Comparison of ENCODE assay signal across 25 cellular contexts in the genomic region with DNA sequence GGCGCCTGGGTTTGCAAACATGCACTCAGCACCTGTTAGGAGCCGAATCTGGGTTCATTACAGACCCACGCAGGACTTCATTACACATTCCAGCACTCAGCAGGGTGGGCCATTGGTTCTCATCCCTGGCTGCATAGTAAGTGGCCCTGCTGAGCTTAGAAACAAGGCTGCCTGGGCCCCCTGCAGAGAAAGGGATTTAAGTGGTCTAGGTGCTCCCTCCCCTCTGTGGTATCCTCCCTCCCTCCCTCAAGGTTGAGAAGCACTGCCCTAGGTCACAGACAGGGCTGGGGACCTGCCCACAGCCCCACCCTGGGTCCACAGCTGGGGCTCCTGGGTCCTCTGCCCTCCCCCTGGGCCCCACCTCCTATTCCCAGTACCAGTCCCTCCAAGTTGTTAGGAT. TPM values are rescaled to one million over a fixed set of nuclear protein-coding genes. Genes with fewer than 3 reads are reported as not detected.
DNase-seq lines count a peak whose midpoint lies in the region; ATAC-seq, FAIRE-seq and TF ChIP-seq lines count a peak whose summit lies in the region.
"Had no signal": no experiment of that assay in that cellular context is flagged by ENCODE, and none has a peak within 500 bp of the region (broad histone marks: within the 10 kb centered on the region; RNA-seq: fewer than 3 reads in every experiment).

No MANE protein-coding gene starts in this region.

- POLR2A ChIA-PET in MCF 10A (lab: Yijun Ruan, JAX), result no interaction called here
- POLR2A ChIA-PET in K562 (lab: Yijun Ruan, JAX), result interaction anchor here (1.0 kb wide), 1 partner anchor 13 kb away, joined by 3 read pairs; no protein-coding TSS in a partner anchor
- POLR2A ChIA-PET in activated CD4-positive, alpha-beta T cell treated with anti-CD3 and anti-CD28 coated beads, Interleukin-2, amount 10 ng/mL, durations not matched to agents 7 days and 5 days (lab: Charles Lee), result no interaction called here

- DNase-seq in mammary epithelial cell (no peak), MCF 10A (ENCODE audit: unreplicated experiment) (no peak), K562 (ENCODE audit: extremely low read depth in 1 of 4, low spot score in 3 of 4) (no peak), memory B cell (ENCODE audit: low spot score in 2 of 2) (no peak), activated gamma-delta T cell treated with Interleukin-2 at 50 U/mL for 16 hours (no peak), GM20000 (ENCODE audit: low spot score) (no peak)
- no peak for DNase-seq in activated CD4-positive, alpha-beta T cell treated with anti-CD3 and anti-CD28 coated beads, Interleukin-2, amount 10 ng/mL, durations not matched to agents 7 days and 5 days
- DNase-seq: BE2C; CD4-positive, CD25-positive, alpha-beta regulatory T cell; DMS153; DND-41; Kasumi-1; MV-4-11; NCI-H1105 treated with DMSO at 0.1 percent for 48 hours; NCI-H146; NCI-H1930; NCI-H446 treated with DMSO at 0.1 percent for 48 hours; NCI-H526; SHP77 had no signal

- H3K36me3 ChIP-seq in mammary epithelial cell (ENCODE audit: insufficient read depth, low read length) (no peaks in the 10 kb centered on the region), K562 (ENCODE audit: control insufficient read depth, insufficient read depth, low read length) (no peaks in the 10 kb centered on the region)
- H3K36me3 ChIP-seq: BE2C, HAP-1 had no signal

- no peak for TF ChIP-seq CTCF in mammary epithelial cell (conservative IDR thresholded peaks at IDR 0.05 in 1 of 2, IDR thresholded peaks at IDR 0.05 in 1 of 2; ENCODE audit: extremely low read depth in 1 of 2, insufficient read depth in 1 of 2, low read depth in 1 of 2, low read length in 2 of 2)
- no peak for TF ChIP-seq CTCF in MCF 10A (IDR thresholded peaks at IDR 0.05; ENCODE audit: unreplicated experiment)
- no peak for TF ChIP-seq CTCF in K562 (IDR thresholded peaks at IDR 0.05 in 2 of 3, conservative IDR thresholded peaks at IDR 0.05 in 1 of 3; ENCODE audit: insufficient read depth in 2 of 3, low read depth in 1 of 3, low read length in 3 of 3)
- no peak for TF ChIP-seq CTCF in GM20000 (IDR thresholded peaks at IDR 0.05; ENCODE audit: extremely low read depth, missing control alignments)

- no peak overlapping the region for H3K9ac ChIP-seq in mammary epithelial cell (ENCODE audit: insufficient read depth, low read length)
- H3K9ac ChIP-seq in K562 (ENCODE audit: insufficient read depth in 1 of 2, low read depth in 2 of 2, low read length in 2 of 2), result no peak overlapping the region; a peak in 1 of 4 replicates

- no peak for FAIRE-seq in K562 (lab: Jason Lieb, UNC)
- FAIRE-seq: HepG2 had no signal

- H3K27me3 Mint-ChIP-seq in MCF 10A (ENCODE audit: insufficient read depth, unreplicated experiment) (peaks cover 26% of the 10 kb centered on the region), memory B cell (peaks cover 15% of the 10 kb centered on the region)
- peaks cover 7% of the 10 kb centered on the region for H3K27me3 Mint-ChIP-seq in activated CD4-positive, alpha-beta T cell treated with anti-CD3 and anti-CD28 coated beads, Interleukin-2, amount 10 ng/mL, durations not matched to agents 7 days and 5 days

- BruUV-seq in mammary epithelial cell (replicated peaks; lab: Mats Ljungman, UMichigan), result no TSS peak
- BruUV-seq in MCF 10A (replicated peaks; lab: Mats Ljungman, UMichigan), result no TSS peak
- no TSS peak for BruUV-seq in K562 (replicated peaks; lab: Mats Ljungman, UMichigan)

- H3K9me1 ChIP-seq in K562 (ENCODE audit: control insufficient read depth, insufficient read depth, low read length), result no peaks in the 10 kb centered on the region

- H3K4me3 Mint-ChIP-seq in MCF 10A (ENCODE audit: unreplicated experiment) (no peak overlapping the region), memory B cell (no peak overlapping the region)
- no peak overlapping the region for H3K4me3 Mint-ChIP-seq in activated CD4-positive, alpha-beta T cell treated with anti-CD3 and anti-CD28 coated beads, Interleukin-2, amount 10 ng/mL, durations not matched to agents 7 days and 5 days
- H3K4me3 Mint-ChIP-seq: CD4-positive, CD25-positive, alpha-beta regulatory T cell had no signal

- ATAC-seq in K562 (no peak), memory B cell (ENCODE audit: low read depth) (no peak), HG03469 (IDR thresholded peaks at IDR 0.05; ENCODE audit: unreplicated experiment) (no peak)
- ATAC-seq: HepG2, Panc1 had no signal

- H3K4me2 ChIP-seq in mammary epithelial cell (ENCODE audit: insufficient read depth, low read depth, low read length), result no peak overlapping the region
- no peak overlapping the region for H3K4me2 ChIP-seq in K562 (ENCODE audit: insufficient read depth, low read length)

- CTCF ChIA-PET in mammary epithelial cell (lab: Charles Lee; ENCODE audit: low non-redundant PET) (no interaction called here), MCF 10A (lab: Yijun Ruan, JAX) (no interaction called here), K562 (lab: Yijun Ruan, JAX; ENCODE audit: low intra/inter-chr PET ratio) (no interaction called here)
- CTCF ChIA-PET in activated CD4-positive, alpha-beta T cell treated with anti-CD3 and anti-CD28 coated beads, Interleukin-2, amount 10 ng/mL, durations not matched to agents 7 days and 5 days (lab: Charles Lee), result interaction anchor here (0.6 to 1.2 kb wide), 2 partner anchors 30 to 45 kb away, joined by 3 to 6 read pairs; no protein-coding TSS in a partner anchor

- no peaks in the 10 kb centered on the region for H3K4me1 Mint-ChIP-seq in MCF 10A (ENCODE audit: insufficient read depth, unreplicated experiment)
- H3K4me1 Mint-ChIP-seq in memory B cell, result peaks cover 3% of the 10 kb centered on the region
- no peaks in the 10 kb centered on the region for H3K4me1 Mint-ChIP-seq in activated CD4-positive, alpha-beta T cell treated with anti-CD3 and anti-CD28 coated beads, Interleukin-2, amount 10 ng/mL, durations not matched to agents 7 days and 5 days
- H3K4me1 Mint-ChIP-seq: CD4-positive, CD25-positive, alpha-beta regulatory T cell had no signal

- dilution Hi-C loops in mammary epithelial cell (cut with HindIII; ENCODE audit: low sequenced_read_pairs), result no loop called here

- H3K4me1 ChIP-seq in mammary epithelial cell (ENCODE audit: insufficient read depth, low read length) (no peaks in the 10 kb centered on the region), K562 (replicated peaks in 1 of 2; ENCODE audit: control insufficient read depth in 2 of 2, insufficient read depth in 2 of 2, low read length in 2 of 2) (peaks cover 29% of the 10 kb centered on the region in 2 experiments)
- H3K4me1 ChIP-seq: BE2C, HAP-1 had no signal

- H3K27ac ChIP-seq in mammary epithelial cell (ENCODE audit: insufficient read depth, low read depth, low read length) (no peak overlapping the region), K562 (ENCODE audit: extremely low read depth, low read depth, low read length) (no peak overlapping the region)
- H3K27ac ChIP-seq: 22Rv1, RWPE1 had no signal

- intact Hi-C loops in mammary epithelial cell (cut with micrococcal nuclease), result no loop called here
- intact Hi-C loops in MCF 10A (cut with micrococcal nuclease), result no loop called here
- intact Hi-C loops in K562 (cut with micrococcal nuclease), result no loop called here

- H3K27ac Mint-ChIP-seq in MCF 10A (ENCODE audit: low read depth, unreplicated experiment) (no peak overlapping the region), memory B cell (peak overlapping the region; percentile 51)
- H3K27ac Mint-ChIP-seq in activated CD4-positive, alpha-beta T cell treated with anti-CD3 and anti-CD28 coated beads, Interleukin-2, amount 10 ng/mL, durations not matched to agents 7 days and 5 days, result no peak overlapping the region
- H3K27ac Mint-ChIP-seq: CD4-positive, CD25-positive, alpha-beta regulatory T cell had no signal

- no peak for TF ChIP-seq POLR2A in K562 (conservative IDR thresholded peaks at IDR 0.05)

- no peak for TF ChIP-seq EP300 in K562 (IDR thresholded peaks at IDR 0.05; ENCODE audit: low read length)

- H3K27me3 ChIP-seq in mammary epithelial cell (ENCODE audit: insufficient read depth, low read length) (no peaks in the 10 kb centered on the region), K562 (ENCODE audit: control insufficient read depth in 2 of 2, insufficient read depth in 2 of 2, low read length in 2 of 2) (no peaks in the 10 kb centered on the region)
- H3K27me3 ChIP-seq: BE2C had no signal

- H3K9me3 ChIP-seq in mammary epithelial cell (replicated peaks; ENCODE audit: insufficient read depth, low read length) (no peaks in the 10 kb centered on the region), K562 (replicated peaks; ENCODE audit: control insufficient read depth, insufficient read depth, low read depth, low read length) (no peaks in the 10 kb centered on the region)
- H3K9me3 ChIP-seq: BE2C, HAP-1 had no signal

- no peak for TF ChIP-seq RAD21 in K562 (CRISPR knock-in tag; conservative IDR thresholded peaks at IDR 0.05 in 1 of 2, IDR thresholded peaks at IDR 0.05 in 1 of 2)

- H3K79me2 ChIP-seq in mammary epithelial cell (ENCODE audit: insufficient read depth, low read length) (no peaks in the 10 kb centered on the region), K562 (ENCODE audit: control insufficient read depth, insufficient read depth, low read length) (no peaks in the 10 kb centered on the region)

- peak overlapping the region; percentile 57 for H2AFZ ChIP-seq in mammary epithelial cell (ENCODE audit: low read depth, low read length)
- H2AFZ ChIP-seq in K562 (ENCODE audit: low read depth, low read length), result no peak overlapping the region

- H3K4me3 ChIP-seq in mammary epithelial cell (replicated peaks in 1 of 3; ENCODE audit: insufficient read depth in 1 of 3, low read depth in 2 of 3, low read length in 3 of 3), result no peak overlapping the region
- H3K4me3 ChIP-seq in K562, result no peak overlapping the region
- H3K4me3 ChIP-seq: HAP-1 had no signal

- no peaks in the 10 kb centered on the region for H3K36me3 Mint-ChIP-seq in MCF 10A (ENCODE audit: insufficient read depth, unreplicated experiment)
- no peaks in the 10 kb centered on the region for H3K36me3 Mint-ChIP-seq in memory B cell
- no peaks in the 10 kb centered on the region for H3K36me3 Mint-ChIP-seq in activated CD4-positive, alpha-beta T cell treated with anti-CD3 and anti-CD28 coated beads, Interleukin-2, amount 10 ng/mL, durations not matched to agents 7 days and 5 days (ENCODE audit: low read depth)
- H3K36me3 Mint-ChIP-seq: CD4-positive, CD25-positive, alpha-beta regulatory T cell had no signal

- in situ Hi-C loops in mammary epithelial cell (cut with MboI; ENCODE audit: low sequenced_read_pairs in 2 of 2), result no loop called here
- in situ Hi-C loops in K562 (cut with MboI), result no loop called here

- H3K9me3 Mint-ChIP-seq in MCF 10A (ENCODE audit: unreplicated experiment) (no peaks in the 10 kb centered on the region), memory B cell (peaks cover 2% of the 10 kb centered on the region)
- H3K9me3 Mint-ChIP-seq in activated CD4-positive, alpha-beta T cell treated with anti-CD3 and anti-CD28 coated beads, Interleukin-2, amount 10 ng/mL, durations not matched to agents 7 days and 5 days, result no peaks in the 10 kb centered on the region

- H4K20me1 ChIP-seq in mammary epithelial cell (ENCODE audit: insufficient read depth, low read length) (no peaks in the 10 kb centered on the region), K562 (replicated peaks; ENCODE audit: control insufficient read depth, insufficient read depth, low read length) (no peaks in the 10 kb centered on the region)

- WGBS in mammary epithelial cell (ENCODE audit: low coverage, missing lambda C conversion rate), result 44% methylated on average over 3 of the region's 3 CpGs
- 67% methylated on average over 3 of the region's 3 CpGs for WGBS in K562 (ENCODE audit: insufficient coverage, low coverage, missing lambda C conversion rate)

RNA-seq across cellular contexts. Expression of a gene that starts 28.3 kb away (rescaled TPM):
- total RNA-seq in mammary epithelial cell (1 to 10 TPM; 2.1 to 2.2 TPM), MCF 10A (2022) (2.4 and 2.9 TPM in 2 replicates), K562 (2014; rRNA removed) (1.5 and 2.9 TPM in 2 replicates), K562 (2014; rRNA removed; fragmentation: Illumina TruSeq; extraction: Trizol) (2.2 and 2.4 TPM in 2 replicates), K562 (2015; rRNA removed; fragmentation: Illumina TruSeq; extraction: Trizol) (2.6 and 2.8 TPM in 2 replicates), K562 (2021) (2.7 and 3.5 TPM in 2 replicates)
- polyA plus RNA-seq in mammary epithelial cell (1.5 TPM), K562 (2011; rRNA removed) (5.9 and 6.1 TPM in 2 replicates), K562 (2014; fragmentation: Illumina TruSeq; extraction: Trizol) (3.2 and 3.6 TPM in 2 replicates), K562 (2014; fragmentation: Nextera tagmentation; extraction: Ambion mirVana) (1 to 10 TPM; 2.1 to 3.5 TPM), K562 (2014; rRNA removed) (2.5 and 3.3 TPM in 2 replicates)
- polyA minus RNA-seq in mammary epithelial cell, result 0.57 TPM
- total RNA-seq in K562 (2011; cell fraction: chromatin; rRNA removed; ENCODE audit: low replicate concordance), result 8.1 and 10.9 TPM in 2 replicates
- 6.1 and 6.8 TPM in 2 replicates for total RNA-seq in K562 (2011; cell fraction: nucleolus; rRNA removed)
- 7.8 and 8.3 TPM in 2 replicates for total RNA-seq in K562 (2011; cell fraction: nucleoplasm; rRNA removed)
- polyA plus RNA-seq in K562 (2011; cell fraction: cytosol; rRNA removed), result 3.4 and 3.9 TPM in 2 replicates
- polyA plus RNA-seq in K562 (2011; cell fraction: nucleus; rRNA removed), result 18.0 and 19.7 TPM in 2 replicates
- 2.5 and 2.8 TPM in 2 replicates for polyA plus RNA-seq in K562 (2012)
- polyA minus RNA-seq in K562 (2011; rRNA and poly(A)+ RNA removed), result 2.9 and 3.6 TPM in 2 replicates
- 2.0 and 2.4 TPM in 2 replicates for polyA minus RNA-seq in K562 (2011; cell fraction: cytosol; rRNA and poly(A)+ RNA removed)
- 2.6 and 2.7 TPM in 2 replicates for polyA minus RNA-seq in K562 (2011; cell fraction: nucleus; rRNA and poly(A)+ RNA removed)
- not detected for total RNA-seq in activated CD4-positive, alpha-beta T cell treated with anti-CD3 and anti-CD28 coated beads, Interleukin-2, amount 10 ng/mL, durations not matched to agents 7 days and 5 days
- total RNA-seq: CD4-positive, CD25-positive, alpha-beta regulatory T cell had no signal
- polyA plus RNA-seq: CD4-positive, CD25-positive, alpha-beta regulatory T cell had no signal
